In the genomic region with DNA sequence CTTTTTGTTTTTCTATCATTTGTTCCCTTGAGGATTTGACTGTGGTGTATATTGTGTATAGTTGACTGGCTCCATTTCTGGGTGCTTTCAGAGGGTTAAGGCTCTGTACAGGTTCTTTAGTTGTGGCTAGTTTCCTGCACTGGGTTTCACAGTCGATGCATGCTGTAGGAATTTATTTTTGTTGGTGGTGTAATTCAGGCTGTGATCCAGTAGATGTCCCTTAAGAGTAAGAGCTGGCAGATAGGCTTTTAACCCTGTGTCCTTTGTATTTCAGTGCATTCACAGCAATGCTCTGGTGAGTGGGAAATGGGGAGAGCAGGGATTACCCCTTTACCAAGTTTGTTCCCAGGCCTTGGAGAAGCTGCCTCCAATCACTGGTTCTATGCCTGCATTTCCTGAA, we compare ENCODE assay signal across 19 cellular contexts.
DNase-seq lines count a peak whose midpoint lies in the region; ATAC-seq and TF ChIP-seq lines count a peak whose summit lies in the region.
"Had no signal": no experiment of that assay in that cellular context is flagged by ENCODE, and none has a peak within 500 bp of the region (broad histone marks: within the 10 kb centered on the region; RNA-seq: fewer than 3 reads in every experiment).

No MANE protein-coding gene starts in this region.

- DNase-seq in DMS 273 (lab: John Stamatoyannopoulos, UW; ENCODE audit: unreplicated experiment) (peak; percentile 17), DMS 273 treated with DMSO at 0.1 percent for 48 hours (lab: John Stamatoyannopoulos, UW) (no peak), SK-N-DZ (ENCODE audit: low spot score) (peak; percentile 18), iPS-NIHi7 (ENCODE audit: extremely low spot score) (peak; percentile 28), Caco-2 (no peak), mesenchymal stem cell (no peak)
- DNase-seq: 8988T, activated B cell treated with CpG ODN at 0.5 μM for 24 hours, activated gamma-delta T cell, amygdala, left colon, NCI-H1048, NCI-H2107, small intestine, SW 1271, upper lobe of left lung had no signal

- no peak overlapping the region for H4K91ac ChIP-seq in mesenchymal stem cell (ENCODE audit: low read length)

- H3K79me2 ChIP-seq in KMS-11 (ENCODE audit: insufficient read depth, low read depth): peaks cover 92% of the 10 kb centered on the region

- no TSS peak for BruUV-seq in Caco-2 (replicated peaks; lab: Mats Ljungman, UMichigan)

- no peak overlapping the region for H2BK12ac ChIP-seq in mesenchymal stem cell (ENCODE audit: low read length in 2 of 2)

- no peaks in the 10 kb centered on the region for H3K27me3 Mint-ChIP-seq in Caco-2 (ENCODE audit: insufficient read depth, unreplicated experiment)
- H3K27me3 Mint-ChIP-seq: activated B cell treated with CpG ODN at 0.5 μM for 24 hours had no signal

- no peak overlapping the region for H2BK15ac ChIP-seq in mesenchymal stem cell (ENCODE audit: low read depth, poor library complexity, severe bottlenecking)

- no peaks in the 10 kb centered on the region for H3K9me3 Mint-ChIP-seq in Caco-2 (ENCODE audit: unreplicated experiment)

- CTCF ChIA-PET in Caco-2 (lab: Charles Lee): no interaction called here

- no peak overlapping the region for H3K4ac ChIP-seq in mesenchymal stem cell (ENCODE audit: low read depth in 1 of 2, low read length in 2 of 2)

- no peaks in the 10 kb centered on the region for H3K9me3 ChIP-seq in Caco-2
- peaks cover 9% of the 10 kb centered on the region for H3K9me3 ChIP-seq in mesenchymal stem cell (ENCODE audit: control insufficient read depth, low read length)
- H3K9me3 ChIP-seq: upper lobe of left lung had no signal

- no peak overlapping the region for H2BK5ac ChIP-seq in mesenchymal stem cell (ENCODE audit: low read depth, low read length, poor library complexity, severe bottlenecking)

- H3K18ac ChIP-seq in mesenchymal stem cell (ENCODE audit: low read depth in 1 of 2, low read length in 2 of 2): no peak overlapping the region

- H3K36me3 ChIP-seq in KMS-11 (ENCODE audit: insufficient read depth) (no peaks in the 10 kb centered on the region), Caco-2 (ENCODE audit: control insufficient read depth, insufficient read depth, low read length) (no peaks in the 10 kb centered on the region), mesenchymal stem cell (ENCODE audit: control insufficient read depth in 1 of 2, insufficient read depth in 2 of 2, low read depth in 1 of 2, low read length in 2 of 2) (peaks cover 0 to 3% of the 10 kb centered on the region in 2 experiments)
- H3K36me3 ChIP-seq: upper lobe of left lung had no signal

- no peak overlapping the region for H2BK120ac ChIP-seq in mesenchymal stem cell (ENCODE audit: low read depth, low read length)

- H3K4me2 ChIP-seq in KMS-11: peak overlapping the region; percentile 42
- no peak overlapping the region for H3K4me2 ChIP-seq in mesenchymal stem cell (ENCODE audit: low read length, poor library complexity, severe bottlenecking)

- H3K9ac ChIP-seq in KMS-11 (no peak overlapping the region), mesenchymal stem cell (ENCODE audit: low read length) (no peak overlapping the region)

- POLR2A ChIA-PET in Caco-2 (lab: Charles Lee): no interaction called here

- no peak for ATAC-seq in HG02852 (IDR thresholded peaks at IDR 0.05; ENCODE audit: unreplicated experiment)
- ATAC-seq: GM12878, left colon had no signal

- intact Hi-C loops in Caco-2 (cut with micrococcal nuclease; ENCODE audit: unreplicated experiment): no loop called here

- H3K27ac Mint-ChIP-seq in Caco-2 (ENCODE audit: unreplicated experiment): no peak overlapping the region
- H3K27ac Mint-ChIP-seq: activated B cell treated with CpG ODN at 0.5 μM for 24 hours had no signal

- H2AFZ ChIP-seq in KMS-11 (ENCODE audit: low read depth): no peak overlapping the region
- H2AFZ ChIP-seq in mesenchymal stem cell (ENCODE audit: low read depth, low read length): no peak overlapping the region

- H4K20me1 ChIP-seq in KMS-11 (ENCODE audit: insufficient read depth): no peaks in the 10 kb centered on the region

- H3K14ac ChIP-seq in mesenchymal stem cell (ENCODE audit: low read length in 2 of 2): no peak overlapping the region

- no peak overlapping the region for H3K27ac ChIP-seq in KMS-11
- no peak overlapping the region for H3K27ac ChIP-seq in mesenchymal stem cell (ENCODE audit: low read length, poor library complexity, severe bottlenecking)
- H3K27ac ChIP-seq: upper lobe of left lung had no signal

- no peaks in the 10 kb centered on the region for H3K36me3 Mint-ChIP-seq in Caco-2 (ENCODE audit: insufficient read depth, unreplicated experiment)

- H3K4me1 ChIP-seq in KMS-11 (ENCODE audit: low read depth, poor library complexity, severe bottlenecking): peaks cover 57% of the 10 kb centered on the region
- no peaks in the 10 kb centered on the region for H3K4me1 ChIP-seq in Caco-2
- H3K4me1 ChIP-seq in mesenchymal stem cell (ENCODE audit: control insufficient read depth, insufficient read depth, low read depth, low read length): no peaks in the 10 kb centered on the region
- H3K4me1 ChIP-seq: upper lobe of left lung had no signal

- TF ChIP-seq CTCF in KMS-11 (conservative IDR thresholded peaks at IDR 0.05; ENCODE audit: low read depth, low read length): peak; percentile 72
- no peak for TF ChIP-seq CTCF in Caco-2 (IDR thresholded peaks at IDR 0.05; ENCODE audit: insufficient read depth in 1 of 2, low read depth in 1 of 2, low read length in 1 of 2, severe bottlenecking in 1 of 2, unreplicated experiment in 1 of 2)

- H3K4me3 Mint-ChIP-seq in Caco-2 (ENCODE audit: unreplicated experiment): no peak overlapping the region
- H3K4me3 Mint-ChIP-seq: activated B cell treated with CpG ODN at 0.5 μM for 24 hours had no signal

- H2AK5ac ChIP-seq in mesenchymal stem cell (ENCODE audit: low read length, severe bottlenecking): no peak overlapping the region

- H3K79me1 ChIP-seq in mesenchymal stem cell (replicated peaks; ENCODE audit: low read length, poor library complexity, severe bottlenecking): no peaks in the 10 kb centered on the region

- WGBS in mesenchymal stem cell: 79% methylated on average over 1 of the region's 1 CpG

- no peaks in the 10 kb centered on the region for H3K4me1 Mint-ChIP-seq in Caco-2 (ENCODE audit: low read depth, unreplicated experiment)

- H3K23ac ChIP-seq in mesenchymal stem cell (ENCODE audit: low read length in 2 of 2): no peak overlapping the region

- no peak overlapping the region for H4K8ac ChIP-seq in mesenchymal stem cell (ENCODE audit: low read length)

- H3K4me3 ChIP-seq in KMS-11 (IDR thresholded peaks at IDR 0.05; ENCODE audit: insufficient read depth, low read depth, low read length) (no peak overlapping the region), Caco-2 (ENCODE audit: low read depth, low read length) (no peak overlapping the region), mesenchymal stem cell (ENCODE audit: insufficient read depth in 1 of 2, low read depth in 1 of 2, low read length in 2 of 2) (no peak overlapping the region)
- H3K4me3 ChIP-seq: GM12878, upper lobe of left lung had no signal

- H3K27me3 ChIP-seq in KMS-11 (ENCODE audit: insufficient read depth, low read depth) (no peaks in the 10 kb centered on the region), Caco-2 (replicated peaks; ENCODE audit: control insufficient read depth, insufficient read depth, low read length) (no peaks in the 10 kb centered on the region), mesenchymal stem cell (ENCODE audit: control insufficient read depth in 1 of 2, insufficient read depth in 1 of 2, low read length in 2 of 2) (no peaks in the 10 kb centered on the region)
- H3K27me3 ChIP-seq: upper lobe of left lung had no signal

Comparison
In these comparisons a context has a peak if more than half of its experiments do, and no peak if none do; other contexts are left out.
1. DNase-seq: peak in DMS 273 (single experiment), SK-N-DZ (single experiment) and iPS-NIHi7 (single experiment); none in DMS 273 treated with DMSO at 0.1 percent for 48 hours (single experiment), Caco-2 (0 of 2) and mesenchymal stem cell (single experiment).